In the genomic region with DNA sequence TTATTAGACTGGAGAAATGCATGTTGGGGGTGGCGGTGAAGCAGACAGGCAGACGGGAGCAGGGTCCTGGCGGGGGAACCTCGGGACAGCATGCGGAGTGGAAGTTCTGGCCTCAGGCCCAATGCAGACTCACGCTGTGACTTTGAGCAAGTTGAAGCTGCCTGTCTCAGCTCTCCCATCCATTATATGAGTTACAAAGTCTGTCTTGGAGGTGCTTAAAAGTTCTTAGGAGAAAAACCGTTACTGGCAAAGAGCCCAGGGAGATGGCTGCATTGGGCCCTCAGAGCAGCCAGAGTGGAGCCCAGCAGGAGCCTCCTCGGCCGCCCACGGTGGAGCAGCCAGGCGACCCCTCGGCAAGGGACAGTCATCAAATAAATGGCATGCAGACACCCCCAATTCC, we compare ENCODE assay signal across 10 cellular contexts.
DNase-seq lines count a peak whose midpoint lies in the region; ATAC-seq and TF ChIP-seq lines count a peak whose summit lies in the region.
"Had no signal": no experiment of that assay in that cellular context is flagged by ENCODE, and none has a peak within 500 bp of the region (broad histone marks: within the 10 kb centered on the region; RNA-seq: fewer than 3 reads in every experiment).

No MANE protein-coding gene starts in this region.

- peak overlapping the region; percentile 82 for H2AFZ ChIP-seq in GM23248

- peak overlapping the region; percentile 14 for H3K9ac ChIP-seq in GM23248
- no peak overlapping the region for H3K9ac ChIP-seq in subcutaneous abdominal adipose tissue (ENCODE audit: low read length in 5 of 5)

- H3F3A ChIP-seq in GM23248 (ENCODE audit: insufficient read depth) = peaks cover 22% of the 10 kb centered on the region

- H3K9me3 ChIP-seq in GM23248 (ENCODE audit: low read depth) = no peaks in the 10 kb centered on the region
- no peaks in the 10 kb centered on the region for H3K9me3 ChIP-seq in subcutaneous abdominal adipose tissue (ENCODE audit: control insufficient read depth in 5 of 5, low read length in 5 of 5)

- H3K4me3 ChIP-seq in GM23248 (peak overlapping the region; percentile 36), brain microvascular endothelial cell (ENCODE audit: low read depth, low read length) (no peak overlapping the region), subcutaneous abdominal adipose tissue (ENCODE audit: low read depth in 1 of 5, low read length in 5 of 5) (no peak overlapping the region)

- H3K4me2 ChIP-seq in GM23248 (ENCODE audit: unreplicated experiment) = peak overlapping the region; percentile 59

- no peaks in the 10 kb centered on the region for H4K20me1 ChIP-seq in GM23248 (ENCODE audit: insufficient read depth)

- in situ Hi-C loops in GM23248 (cut with MboI) = no loop called here
- in situ Hi-C loops in brain microvascular endothelial cell (cut with HindIII; ENCODE audit: low pct_ligation_motif_present, low sequenced_read_pairs) = no loop called here
- in situ Hi-C loops in KBM-7 (cut with MboI; ENCODE audit: low pct_unique_long_range_greater_than_20kb, low sequenced_read_pairs) = no loop called here

- H3K36me3 ChIP-seq in GM23248 (ENCODE audit: low read depth) (no peaks in the 10 kb centered on the region), brain microvascular endothelial cell (replicated peaks) (no peaks in the 10 kb centered on the region), subcutaneous abdominal adipose tissue (ENCODE audit: control insufficient read depth in 5 of 5, insufficient read depth in 5 of 5, low read length in 5 of 5) (no peaks in the 10 kb centered on the region)

- H3K79me2 ChIP-seq in GM23248 (ENCODE audit: insufficient read depth) = no peaks in the 10 kb centered on the region

- H3K27me3 ChIP-seq in GM23248 (replicated peaks; ENCODE audit: insufficient read depth) = no peaks in the 10 kb centered on the region
- no peaks in the 10 kb centered on the region for H3K27me3 ChIP-seq in brain microvascular endothelial cell (replicated peaks)
- H3K27me3 ChIP-seq in layer of hippocampus (ENCODE audit: control insufficient read depth, insufficient read depth, low read length) = no peaks in the 10 kb centered on the region
- H3K27me3 ChIP-seq in subcutaneous abdominal adipose tissue (ENCODE audit: control insufficient read depth in 5 of 5, insufficient read depth in 4 of 5, low read length in 5 of 5) = no peaks in the 10 kb centered on the region

- 2 to 3% methylated on average over 12 of the region's 12 CpGs for WGBS in GM23248 (ENCODE audit: low coverage in 1 of 2, low lambda C conversion rate in 2 of 2, missing lambda C conversion rate in 2 of 2), 2 experiments

- ATAC-seq in HG03196 (IDR thresholded peaks at IDR 0.05; ENCODE audit: unreplicated experiment) = no peak
- ATAC-seq in activated CD4-positive, CD25-positive, alpha-beta regulatory T cell treated with anti-CD3 and anti-CD28 coated beads, Interleukin-2, amount 50 U/mL, for 24 hours = no peak

- no peaks in the 10 kb centered on the region for H3K9me2 ChIP-seq in GM23248 (ENCODE audit: insufficient read depth)

- H3K4me1 ChIP-seq in GM23248 (ENCODE audit: insufficient read depth) (peaks cover 30% of the 10 kb centered on the region), subcutaneous abdominal adipose tissue (ENCODE audit: control insufficient read depth in 5 of 5, insufficient read depth in 5 of 5, low read length in 5 of 5) (peaks cover 0 to 20% (median 16%) of the 10 kb centered on the region in 5 donors)

- H3K27ac ChIP-seq in GM23248 = peak overlapping the region; percentile 76
- peak overlapping the region; percentile 50 for H3K27ac ChIP-seq in brain microvascular endothelial cell
- H3K27ac ChIP-seq in layer of hippocampus (ENCODE audit: low read depth, low read length) = peak overlapping the region; percentile 21
- H3K27ac ChIP-seq in subcutaneous abdominal adipose tissue (ENCODE audit: low read depth, low read length) = peak overlapping the region; percentile 46

- TF ChIP-seq CTCF in brain microvascular endothelial cell (IDR thresholded peaks at IDR 0.05; ENCODE audit: low read depth, low read length, missing control alignments) = no peak

- DNase-seq in GM23248 = peak; percentile 65
- peak; percentile 43 for DNase-seq in brain microvascular endothelial cell
- DNase-seq in NCI-H524 treated with DMSO at 0.1 percent for 48 hours (lab: John Stamatoyannopoulos, UW) = no peak
- DNase-seq in KBM-7 = no peak
- DNase-seq: activated CD4-positive, CD25-positive, alpha-beta regulatory T cell; activated naive CD8-positive, alpha-beta T cell treated with anti-CD3 and anti-CD28 coated beads, Interleukin-2, amount 10 ng/mL, durations not matched to agents 7 days and 5 days had no signal

Comparison
In these comparisons a context has a peak if more than half of its experiments do, and no peak if none do; other contexts are left out.
1. DNase-seq: peak in GM23248 (single experiment) and brain microvascular endothelial cell (single experiment); none in NCI-H524 treated with DMSO at 0.1 percent for 48 hours (single experiment) and KBM-7 (single experiment).
2. H3K27ac ChIP-seq: peak in every context shown above with its lines; median percentile 76 in GM23248; 50 in brain microvascular endothelial cell; 46 in subcutaneous abdominal adipose tissue; 21 in layer of hippocampus.